Comparison of ENCODE assay signal across 9 cellular contexts in genomic region chr17:954431-955164, GRCh38. TPM values are rescaled to one million over a fixed set of nuclear protein-coding genes. Genes with fewer than 3 reads are reported as not detected.
DNase-seq lines count a peak whose midpoint lies in the region; ATAC-seq, FAIRE-seq and TF ChIP-seq lines count a peak whose summit lies in the region.
"Had no signal": no experiment of that assay in that cellular context is flagged by ENCODE, and none has a peak within 500 bp of the region (broad histone marks: within the 10 kb centered on the region; RNA-seq: fewer than 3 reads in every experiment).

No MANE protein-coding gene starts in this region.

- intact Hi-C loops in A673 (cut with micrococcal nuclease; ENCODE audit: unreplicated experiment) = no loop called here

- DNase-seq in A549 (ENCODE audit: low read depth in 1 of 2, low spot score in 1 of 2) = peak; percentile 87 to 90
- DNase-seq in fibroblast of gingiva (ENCODE audit: low read depth) = peak; percentile 39
- DNase-seq in nephron progenitor cell = peak; percentile 36
- no peak for DNase-seq in T-cell
- DNase-seq in A673 (ENCODE audit: low spot score) = no peak
- no peak for DNase-seq in GM13977 (ENCODE audit: low spot score)

- WGBS in A549 (ENCODE audit: missing lambda C conversion rate) = 27% methylated on average over 23 of the region's 23 CpGs

- CTCF ChIA-PET in A549 (lab: Yijun Ruan, JAX) = interaction anchor here (0.7 kb wide), 1 partner anchor 166 kb away, joined by 3 read pairs; no protein-coding TSS in a partner anchor
- CTCF ChIA-PET in T-cell (lab: Charles Lee) = no interaction called here
- CTCF ChIA-PET in A673 (lab: Charles Lee) = no interaction called here

- TF ChIP-seq RAD21 in A549 (conservative IDR thresholded peaks at IDR 0.05 in 1 of 2, IDR thresholded peaks at IDR 0.05 in 1 of 2) = no peak
- no peak for TF ChIP-seq RAD21 in Ishikawa (IDR thresholded peaks at IDR 0.05; ENCODE audit: low read depth)

- POLR2A ChIA-PET in A549 (lab: Yijun Ruan, JAX) (interaction anchor here (0.7 kb wide), 1 partner anchor 29 kb away, joined by 5 read pairs; no protein-coding TSS in a partner anchor), T-cell (lab: Charles Lee) (no interaction called here), A673 (lab: Charles Lee; ENCODE audit: low non-redundant PET) (no interaction called here)

- 0 out of 3 replicates have a peak, but pooled peaks cover 3% of the 10 kb centered on the region for H3K9me3 ChIP-seq in A549
- H3K9me3 ChIP-seq in A673 (ENCODE audit: low read depth, low read length, poor library complexity, severe bottlenecking) = no peaks in the 10 kb centered on the region

- H3K27ac ChIP-seq in A549 (peak overlapping the region; percentile 66 to 90), A673 (ENCODE audit: low read depth, low read length, poor library complexity, severe bottlenecking) (no peak overlapping the region)

- H3K27me3 ChIP-seq in A673 (replicated peaks; ENCODE audit: insufficient read depth, low read depth, low read length, poor library complexity) = no peaks in the 10 kb centered on the region

- no peak for TF ChIP-seq CTCF in A549 (IDR thresholded peaks at IDR 0.05)
- TF ChIP-seq CTCF in nephron progenitor cell (IDR thresholded peaks at IDR 0.05) = no peak
- no peak for TF ChIP-seq CTCF in A673 (conservative IDR thresholded peaks at IDR 0.05; ENCODE audit: low read depth, low read length)
- no peak for TF ChIP-seq CTCF in GM13977 (IDR thresholded peaks at IDR 0.05; ENCODE audit: extremely low read depth, insufficient read depth, missing control alignments)

- in situ Hi-C loops in GM13977 (cut with MboI; ENCODE audit: low pct_unique_long_range_greater_than_20kb, low sequenced_read_pairs, unreplicated experiment) = no loop called here

- H3K4me3 Mint-ChIP-seq in nephron progenitor cell (peak overlapping the region; percentile 20), T-cell (no peak overlapping the region)

- H3K4me1 Mint-ChIP-seq in nephron progenitor cell (peaks cover 69% of the 10 kb centered on the region), T-cell (no peaks in the 10 kb centered on the region)

- TF ChIP-seq EP300 in A549 (IDR thresholded peaks at IDR 0.05) = peak; percentile 46 to 85; a peak in 3 of 5 replicates
- TF ChIP-seq EP300 in Ishikawa (IDR thresholded peaks at IDR 0.05; ENCODE audit: borderline replicate concordance) = 0 out of 2 replicates have a peak, but pooled peaks have one; percentile 15

- H3K9me3 Mint-ChIP-seq in nephron progenitor cell (peaks cover 7% of the 10 kb centered on the region), T-cell (no peaks in the 10 kb centered on the region)

- BruUV-seq in A673 (replicated peaks; lab: Mats Ljungman, UMichigan) = no TSS peak

- H3K27ac Mint-ChIP-seq in nephron progenitor cell = peak overlapping the region; percentile 97
- no peak overlapping the region for H3K27ac Mint-ChIP-seq in T-cell

- H3K4me2 ChIP-seq in A549 = peak overlapping the region; percentile 60

- ATAC-seq in A549 (peak; percentile 57 to 79), T-cell (replicated peaks in 1 of 4) (no peak), GM21619 (IDR thresholded peaks at IDR 0.05; ENCODE audit: unreplicated experiment) (no peak)
- ATAC-seq: GM12878 had no signal

- no peak overlapping the region for H3K4me3 ChIP-seq in A549
- H3K4me3 ChIP-seq in A673 (ENCODE audit: low read depth, low read length, poor library complexity, severe bottlenecking) = no peak overlapping the region
- H3K4me3 ChIP-seq: GM12878 had no signal

- TF ChIP-seq POLR2A in A549 (IDR thresholded peaks at IDR 0.05; ENCODE audit: low read length) = no peak

- peaks cover 65% of the 10 kb centered on the region for H3K4me1 ChIP-seq in A549
- H3K4me1 ChIP-seq in A673 (ENCODE audit: insufficient read depth, low read length, poor library complexity, severe bottlenecking) = peaks cover 12% of the 10 kb centered on the region

- H3K36me3 ChIP-seq in A673 (ENCODE audit: insufficient read depth, low read length, poor library complexity, severe bottlenecking) = no peaks in the 10 kb centered on the region

- H3K36me3 Mint-ChIP-seq in nephron progenitor cell (ENCODE audit: low read depth) (peaks cover 38% of the 10 kb centered on the region), T-cell (no peaks in the 10 kb centered on the region)

- H3K27me3 Mint-ChIP-seq in nephron progenitor cell (ENCODE audit: low read depth, poor library complexity) (peaks cover 3% of the 10 kb centered on the region), T-cell (peaks cover 18% of the 10 kb centered on the region in 2 donors)

- peak; percentile 13 for FAIRE-seq in A549 (lab: Jason Lieb, UNC)
- FAIRE-seq: GM12878 had no signal

TF ChIP-seq in A549, 52 proteins besides CTCF, POLR2A, EP300 and RAD21 (continues in another document):
- TF ChIP-seq HOXA7 (CRISPR knock-in tag; IDR thresholded peaks at IDR 0.05) (0 out of 2 replicates have a peak, but pooled peaks have one; percentile 55), HES2 (IDR thresholded peaks at IDR 0.05) (peak; percentile 37; the same call in 1 of the 2 replicates), GATA3 (IDR thresholded peaks at IDR 0.05; ENCODE audit: borderline replicate concordance) (peak; percentile 68; the same call in 1 of the 2 replicates), EHMT2 (IDR thresholded peaks at IDR 0.05; ENCODE audit: low read depth) (no peak), FOSL2 (IDR thresholded peaks at IDR 0.05) (no peak), FOSL2 (CRISPR knock-in tag; IDR thresholded peaks at IDR 0.05) (peak; percentile 44), HOXB13 (CRISPR knock-in tag; IDR thresholded peaks at IDR 0.05; ENCODE audit: low read depth) (peak; percentile 31; the same call in 1 of the 2 replicates), ZSCAN20 (CRISPR knock-in tag; IDR thresholded peaks at IDR 0.05) (no peak), E2F6 (IDR thresholded peaks at IDR 0.05; ENCODE audit: borderline replicate concordance, low read depth) (no peak; the same call in 1 of the 2 replicates)

TF ChIP-seq in Ishikawa, 13 proteins besides CTCF, POLR2A, EP300 and RAD21:
- no peak for TF ChIP-seq USF1 (IDR thresholded peaks at IDR 0.05)
- no peak for TF ChIP-seq EGR1 (IDR thresholded peaks at IDR 0.05)
- TF ChIP-seq FOXM1 (IDR thresholded peaks at IDR 0.05; ENCODE audit: borderline replicate concordance, low read depth) = no peak
- no peak for TF ChIP-seq YY1 (IDR thresholded peaks at IDR 0.05; ENCODE audit: low read depth)
- no peak for TF ChIP-seq MAX (IDR thresholded peaks at IDR 0.05)
- TF ChIP-seq TEAD4 (IDR thresholded peaks at IDR 0.05) = 0 out of 2 replicates have a peak, but pooled peaks have one; percentile 9
- TF ChIP-seq ZBTB7A (IDR thresholded peaks at IDR 0.05; ENCODE audit: low read depth) = no peak
- TF ChIP-seq CREB1 (IDR thresholded peaks at IDR 0.05; ENCODE audit: low read depth) = no peak
TF ChIP-seq in Ishikawa: peak in this region for 1.

RNA-seq across cellular contexts. Expression of gene NXN, which starts 25.0 kb away (rescaled TPM):
- polyA plus RNA-seq in A549 (2011; rRNA removed) = 22.2 and 24.6 TPM in 2 replicates
- 37.0 and 51.9 TPM in 2 replicates for polyA plus RNA-seq in A549 (2012; cell fraction: cytosol; rRNA removed)
- 48.5 and 62.7 TPM in 2 replicates for polyA plus RNA-seq in A549 (2012; cell fraction: nucleus; rRNA removed)
- polyA plus RNA-seq in A549 (2017; fragmentation: RNase III; extraction: RNeasy Plus Mini Kit Qiagen cat#74134 plus additional on column Dnase treatment) = 31.1 to 37.2 TPM (median 32.3 TPM) in 3 replicates
- polyA minus RNA-seq in A549 (2011; rRNA and poly(A)+ RNA removed) = 51.8 and 54.6 TPM in 2 replicates
- total RNA-seq in T-cell = 1 to 10 TPM in 2 of 5 donors, under 1 TPM in 3; 0.56 to 1.3 (median 0.96) TPM
- total RNA-seq in A673 (2021) = 6.0 and 9.8 TPM in 2 replicates

RNA-seq across cellular contexts. Expression of gene TIMM22, which starts 42.3 kb away (rescaled TPM):
- polyA plus RNA-seq in A549 (2011; rRNA removed) = 14.7 and 15.8 TPM in 2 replicates
- polyA plus RNA-seq in A549 (2012; cell fraction: cytosol; rRNA removed) = 18.5 and 19.6 TPM in 2 replicates
- polyA plus RNA-seq in A549 (2012; cell fraction: nucleus; rRNA removed) = 9.8 and 14.0 TPM in 2 replicates
- polyA plus RNA-seq in A549 (2017; fragmentation: RNase III; extraction: RNeasy Plus Mini Kit Qiagen cat#74134 plus additional on column Dnase treatment) = 21.3 to 22.4 TPM (median 22.1 TPM) in 3 replicates
- 21.8 and 23.3 TPM in 2 replicates for polyA minus RNA-seq in A549 (2011; rRNA and poly(A)+ RNA removed)
- total RNA-seq in T-cell = 10 to 100 TPM in 4 of 5 donors, 1 to 10 TPM in 1; 8.9 to 13.2 (median 11.4) TPM
- 20.0 and 21.8 TPM in 2 replicates for total RNA-seq in A673 (2021)

Comparison
In these comparisons a context has a peak if more than half of its experiments do, and no peak if none do; other contexts are left out.
1. ATAC-seq: peak in A549 (2 of 2); none in T-cell (0 of 4) and GM21619 (single experiment).
2. DNase-seq: peak in A549 (2 of 2), fibroblast of gingiva (single experiment) and nephron progenitor cell (single experiment); none in T-cell (0 of 34), A673 (single experiment) and GM13977 (single experiment).